7 cellular contexts compared by ENCODE assay signal in genomic region chr15:77538011-77538410, GRCh38.
DNase-seq lines count a peak whose midpoint lies in the region; ATAC-seq lines count a peak whose summit lies in the region.

No MANE protein-coding gene starts in this region.

- CTCF ChIA-PET in CD4-positive, alpha-beta memory T cell (lab: Charles Lee; ENCODE audit: partially characterized antibody): no interaction called here

- H3K27ac ChIP-seq in CD4-positive, alpha-beta memory T cell (ENCODE audit: low read depth, low read length): no peak overlapping the region

- no peaks in the 10 kb centered on the region for H3K36me3 ChIP-seq in CD4-positive, alpha-beta memory T cell (ENCODE audit: insufficient read depth, low read length)

- peak overlapping the region; percentile 67 for H3K27ac Mint-ChIP-seq in stimulated activated naive B cell treated with anti-CD40 and anti-IgM and Interleukin-4, amounts not matched to agents 10 μg/mL and 1 μg/mL and 100 μg/mL, for 72 hours
- H3K27ac Mint-ChIP-seq in CD4-positive, alpha-beta memory T cell: no peak overlapping the region

- ATAC-seq in HG02759 (IDR thresholded peaks at IDR 0.05; ENCODE audit: unreplicated experiment): peak; percentile 72
- ATAC-seq in stimulated activated naive B cell treated with anti-CD40 and anti-IgM and Interleukin-4, amounts not matched to agents 10 μg/mL and 1 μg/mL and 100 μg/mL, for 72 hours (replicated peaks): peak; percentile 87 to 92

- peaks cover 5% of the 10 kb centered on the region for H3K4me1 ChIP-seq in CD4-positive, alpha-beta memory T cell (ENCODE audit: insufficient read depth, low read length)

- H3K36me3 Mint-ChIP-seq in stimulated activated naive B cell treated with anti-CD40 and anti-IgM and Interleukin-4, amounts not matched to agents 10 μg/mL and 1 μg/mL and 100 μg/mL, for 72 hours: peaks cover 0 to 3% of the 10 kb centered on the region in 2 donors
- no peaks in the 10 kb centered on the region for H3K36me3 Mint-ChIP-seq in CD4-positive, alpha-beta memory T cell

- no peaks in the 10 kb centered on the region for H3K9me3 ChIP-seq in CD4-positive, alpha-beta memory T cell (ENCODE audit: control insufficient read depth in 1 of 2, low read length in 2 of 2)

- no peaks in the 10 kb centered on the region for H3K27me3 ChIP-seq in CD4-positive, alpha-beta memory T cell (ENCODE audit: insufficient read depth, low read length)

- H3K27me3 Mint-ChIP-seq in stimulated activated naive B cell treated with anti-CD40 and anti-IgM and Interleukin-4, amounts not matched to agents 10 μg/mL and 1 μg/mL and 100 μg/mL, for 72 hours: no peaks in the 10 kb centered on the region
- H3K27me3 Mint-ChIP-seq in CD4-positive, alpha-beta memory T cell: peaks cover 3 to 10% of the 10 kb centered on the region in 2 donors

- DNase-seq in GM19238 (ENCODE audit: insufficient read length, low spot score) (peak; percentile 64), SK-MEL-5 (ENCODE audit: low read depth, low spot score) (peak; percentile 72), NOMO-1 treated with DMSO at 0.1 percent for 48 hours (lab: John Stamatoyannopoulos, UW; ENCODE audit: unreplicated experiment) (no peak), NCI-H526 (lab: John Stamatoyannopoulos, UW) (no peak)
- peak; percentile 11 for DNase-seq in stimulated activated naive B cell treated with anti-CD40 and anti-IgM and Interleukin-4, amounts not matched to agents 10 μg/mL and 1 μg/mL and 100 μg/mL, for 72 hours
- no peak for DNase-seq in CD4-positive, alpha-beta memory T cell

- peak overlapping the region; percentile 29 to 41 for H3K4me3 Mint-ChIP-seq in stimulated activated naive B cell treated with anti-CD40 and anti-IgM and Interleukin-4, amounts not matched to agents 10 μg/mL and 1 μg/mL and 100 μg/mL, for 72 hours
- no peak overlapping the region for H3K4me3 Mint-ChIP-seq in CD4-positive, alpha-beta memory T cell

- in situ Hi-C loops in SK-MEL-5 (cut with HindIII; ENCODE audit: low pct_unique_long_range_greater_than_20kb, low sequenced_read_pairs): no loop called here

- peaks cover 58 to 63% of the 10 kb centered on the region in 2 donors for H3K4me1 Mint-ChIP-seq in stimulated activated naive B cell treated with anti-CD40 and anti-IgM and Interleukin-4, amounts not matched to agents 10 μg/mL and 1 μg/mL and 100 μg/mL, for 72 hours
- H3K4me1 Mint-ChIP-seq in CD4-positive, alpha-beta memory T cell: peaks cover 2 to 6% (median 4%) of the 10 kb centered on the region in 4 donors

- intact Hi-C loops in CD4-positive, alpha-beta memory T cell (cut with micrococcal nuclease): no loop called here

- H3K4me3 ChIP-seq in CD4-positive, alpha-beta memory T cell (ENCODE audit: low read length in 2 of 2): no peak overlapping the region

- POLR2A ChIA-PET in CD4-positive, alpha-beta memory T cell (lab: Charles Lee; ENCODE audit: partially characterized antibody): no interaction called here

- H3K9me3 Mint-ChIP-seq in stimulated activated naive B cell treated with anti-CD40 and anti-IgM and Interleukin-4, amounts not matched to agents 10 μg/mL and 1 μg/mL and 100 μg/mL, for 72 hours: no peaks in the 10 kb centered on the region
- H3K9me3 Mint-ChIP-seq in CD4-positive, alpha-beta memory T cell: no peaks in the 10 kb centered on the region

Comparison
In these comparisons a context has a peak if more than half of its experiments do, and no peak if none do; other contexts are left out.
1. DNase-seq: peak in GM19238 (single experiment), SK-MEL-5 (single experiment) and stimulated activated naive B cell treated with anti-CD40 and anti-IgM and Interleukin-4, amounts not matched to agents 10 μg/mL and 1 μg/mL and 100 μg/mL, for 72 hours (single experiment); none in NOMO-1 treated with DMSO at 0.1 percent for 48 hours (single experiment), NCI-H526 (0 of 2) and CD4-positive, alpha-beta memory T cell (0 of 5).
2. H3K4me3 Mint-ChIP-seq: peak in stimulated activated naive B cell treated with anti-CD40 and anti-IgM and Interleukin-4, amounts not matched to agents 10 μg/mL and 1 μg/mL and 100 μg/mL, for 72 hours (2 of 2); none in CD4-positive, alpha-beta memory T cell (0 of 8).